ENCODE assay signal across 24 cellular contexts in the genomic region with DNA sequence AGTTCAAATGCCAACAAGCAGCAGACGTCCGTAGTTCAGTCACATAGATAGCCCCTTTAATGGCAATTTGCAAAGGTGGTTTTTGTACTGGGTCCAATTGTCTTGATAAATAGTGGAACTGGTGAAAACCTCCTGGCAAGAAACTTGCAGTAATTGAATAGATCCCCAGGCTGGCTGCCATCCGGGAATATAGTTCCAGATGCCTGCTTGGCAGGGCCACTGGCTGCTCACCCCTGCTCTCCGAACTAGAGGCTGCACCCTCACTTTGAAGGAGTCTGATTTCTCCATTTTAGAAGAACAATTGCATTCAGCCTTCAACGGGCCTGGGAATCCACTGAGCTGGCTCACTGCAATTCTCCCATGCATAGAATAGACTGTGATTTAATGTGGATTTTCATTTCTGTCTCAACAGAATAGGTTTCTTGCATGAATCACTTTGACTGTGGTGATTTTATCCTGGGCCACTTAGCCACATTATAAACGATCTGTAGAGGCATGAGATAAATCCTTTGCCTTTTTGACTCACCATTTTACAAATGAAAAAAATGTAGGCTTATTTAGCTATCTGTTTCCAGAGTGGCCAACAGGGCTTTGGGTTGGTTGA.
"Had no signal": no experiment of that assay in that cellular context is flagged by ENCODE, and none has a peak within 500 bp of the region (broad histone marks: within the 10 kb centered on the region; RNA-seq: fewer than 3 reads in every experiment).

No MANE protein-coding gene starts in this region.

- DNase-seq: activated CD4-positive, alpha-beta T cell treated with anti-CD3 and anti-CD28 coated beads, Interleukin-2, amount 50 U/mL, for 4 hours; activated CD8-positive, alpha-beta memory T cell treated with anti-CD3 and anti-CD28 coated beads, Interleukin-2, amount 50 U/mL, for 48 hours; activated naive CD4-positive, alpha-beta T cell; activated T-cell treated with anti-CD3 and anti-CD28 coated beads, Interleukin-2, amount 50 U/mL, for 4 hours; adrenal gland; cerebellar nuclear complex; cortex of kidney; kidney; left lung; pancreas; psoas muscle; stimulated activated CD4-positive, alpha-beta T cell treated with anti-CD3 and anti-CD28 coated beads, Interleukin-4, amount 100 ng/mL, for 4 hours; stimulated activated naive CD8-positive, alpha-beta T cell treated with anti-CD3 and anti-CD28 coated beads, Interleukin-15, Interleukin-2, amounts not matched to agents 100 U/mL and 50 U/mL, for 24 hours; T-helper 9 cell; transverse colon had no signal

- ATAC-seq: activated T-cell treated with anti-CD3 and anti-CD28 coated beads, Interleukin-2, amount 50 U/mL, for 4 hours; left lung; natural killer cell treated with Interleukin-12 subunit alpha and Interleukin-12 subunit beta and Interleukin-15 and Interleukin-18, amount 100 ng/mL, for 72 hours; pancreas; psoas muscle; stimulated activated naive CD8-positive, alpha-beta T cell treated with anti-CD3 and anti-CD28 coated beads, Interleukin-15, Interleukin-2, amounts not matched to agents 100 U/mL and 50 U/mL, for 24 hours; WTC11 had no signal

- H3K4me3 ChIP-seq: adrenal gland, ascending aorta, left lung, lung, pancreas, psoas muscle, right atrium auricular region, transverse colon, vagina had no signal

- H3K9me3 ChIP-seq: adrenal gland, neutrophil, pancreas, psoas muscle, vagina had no signal

- H3K27ac Mint-ChIP-seq: activated naive CD8-positive, alpha-beta T cell; activated T-helper 2 cell treated with anti-CD3 and anti-CD28 coated beads, Interferon-gamma antibody, Interleukin-2, Interleukin-4, amounts not matched to agents 10 μg/mL and 5 μg/mL and 100 μg/mL, durations not matched to agents 14 hours and 24 hours and 36 hours; natural killer cell treated with Interleukin-12 subunit alpha and Interleukin-12 subunit beta and Interleukin-15 and Interleukin-18, amount 100 ng/mL, for 72 hours; WTC11 had no signal

- H3K27ac ChIP-seq: adrenal gland, ascending aorta, left lung, neutrophil, pancreas, psoas muscle, right atrium auricular region, transverse colon, vagina had no signal

- H3K4me1 ChIP-seq: adrenal gland, ascending aorta, pancreas, psoas muscle, right atrium auricular region, transverse colon, vagina had no signal

- H3K4me3 Mint-ChIP-seq: activated naive CD8-positive, alpha-beta T cell; activated T-cell treated with anti-CD3 and anti-CD28 coated beads, Interleukin-2, amount 50 U/mL, for 4 hours; natural killer cell treated with Interleukin-12 subunit alpha and Interleukin-12 subunit beta and Interleukin-15 and Interleukin-18, amount 100 ng/mL, for 72 hours; WTC11 had no signal

- H3K36me3 ChIP-seq: adrenal gland, ascending aorta, left lung, neutrophil, pancreas, right atrium auricular region, transverse colon, vagina had no signal

- H3K27me3 ChIP-seq: adrenal gland, ascending aorta, left lung, neutrophil, pancreas, right atrium auricular region, transverse colon, vagina had no signal
